26 cellular contexts compared by ENCODE assay signal in the genomic region with DNA sequence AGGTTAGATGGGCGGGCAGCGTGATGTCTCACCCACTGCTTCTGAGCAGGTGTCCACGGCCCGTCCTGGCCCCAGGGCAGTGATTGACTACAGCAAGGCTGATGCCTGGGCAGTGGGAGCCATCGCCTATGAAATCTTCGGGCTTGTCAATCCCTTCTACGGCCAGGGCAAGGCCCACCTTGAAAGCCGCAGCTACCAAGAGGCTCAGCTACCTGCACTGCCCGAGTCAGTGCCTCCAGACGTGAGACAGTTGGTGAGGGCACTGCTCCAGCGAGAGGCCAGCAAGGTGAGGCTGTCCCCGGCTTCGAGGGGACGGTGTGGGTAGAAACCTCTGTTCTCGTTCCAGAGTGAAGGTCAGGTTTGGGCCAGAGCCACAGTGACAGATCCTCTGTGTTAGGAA.
"Had no signal": no experiment of that assay in that cellular context is flagged by ENCODE, and none has a peak within 500 bp of the region (broad histone marks: within the 10 kb centered on the region; RNA-seq: fewer than 3 reads in every experiment).

No MANE protein-coding gene starts in this region.

- H3K27ac Mint-ChIP-seq: activated CD4-positive, alpha-beta memory T cell treated with anti-CD3 and anti-CD28 coated beads, Interleukin-2, amount 10 ng/mL, durations not matched to agents 7 days and 5 days; activated CD4-positive, alpha-beta T cell treated with anti-CD3 and anti-CD28 coated beads, Interleukin-2, amount 10 ng/mL, durations not matched to agents 7 days and 5 days; activated T-cell treated with anti-CD3 and anti-CD28 coated beads, Interleukin-2, amount 50 U/mL, for 24 hours; activated T-helper 2 cell treated with anti-CD3 and anti-CD28 coated beads, Interferon-gamma antibody, Interleukin-2, Interleukin-4, amounts not matched to agents 10 μg/mL and 5 μg/mL and 100 μg/mL, durations not matched to agents 14 hours and 24 hours and 36 hours; T-helper 1 cell treated with Interleukin-12 subunit alpha and Interleukin-12 subunit beta and Interleukin-4 antibody, amounts not matched to agents 30 μg/mL and 1 μg/mL, for 36 hours had no signal

- H3K4me1 ChIP-seq: gastrocnemius medialis, right atrium auricular region, transverse colon had no signal

- DNase-seq: activated CD4-positive, alpha-beta memory T cell treated with anti-CD3 and anti-CD28 coated beads, Interleukin-2, amount 10 ng/mL, durations not matched to agents 7 days and 5 days; activated CD4-positive, alpha-beta T cell treated with anti-CD3 and anti-CD28 coated beads for 1 hour; activated CD4-positive, alpha-beta T cell treated with anti-CD3 and anti-CD28 coated beads, Interleukin-2, amount 10 ng/mL, durations not matched to agents 7 days and 5 days; activated CD8-positive, alpha-beta memory T cell treated with anti-CD3 and anti-CD28 coated beads, Interleukin-2, amount 50 U/mL, for 48 hours; activated T-cell treated with anti-CD3 and anti-CD28 coated beads, Interleukin-2, amount 50 U/mL, for 24 hours; effector CD8-positive, alpha-beta T cell; gastrocnemius medialis; hippocampal formation; left cardiac atrium; naive B cell; occipital lobe; stimulated activated CD4-positive, alpha-beta T cell treated with anti-CD3 and anti-CD28 coated beads, Interleukin-1b, Interleukin-23, amount 100 ng/mL, for 48 hours; stimulated activated naive CD4-positive, alpha-beta T cell; SW 1271; T1000; testis; transverse colon had no signal

- FAIRE-seq: bronchial epithelial cell, keratinocyte had no signal

- H3K4me3 ChIP-seq: gastrocnemius medialis, right atrium auricular region, smooth muscle cell, testis, transverse colon had no signal

- H3K4me2 ChIP-seq: smooth muscle cell had no signal

- H3K4me3 Mint-ChIP-seq: activated CD4-positive, alpha-beta memory T cell treated with anti-CD3 and anti-CD28 coated beads, Interleukin-2, amount 10 ng/mL, durations not matched to agents 7 days and 5 days; activated CD4-positive, alpha-beta T cell treated with anti-CD3 and anti-CD28 coated beads, Interleukin-2, amount 10 ng/mL, durations not matched to agents 7 days and 5 days; activated T-cell treated with anti-CD3 and anti-CD28 coated beads, Interleukin-2, amount 50 U/mL, for 24 hours; central memory CD8-positive, alpha-beta T cell; mesothelial cell of epicardium; naive B cell; neural crest cell; T-helper 1 cell treated with Interleukin-12 subunit alpha and Interleukin-12 subunit beta and Interleukin-4 antibody, amounts not matched to agents 30 μg/mL and 1 μg/mL, for 36 hours had no signal

- H3K9me3 Mint-ChIP-seq: activated CD4-positive, alpha-beta memory T cell treated with anti-CD3 and anti-CD28 coated beads, Interleukin-2, amount 10 ng/mL, durations not matched to agents 7 days and 5 days; activated CD4-positive, alpha-beta T cell treated with anti-CD3 and anti-CD28 coated beads, Interleukin-2, amount 10 ng/mL, durations not matched to agents 7 days and 5 days; activated T-cell treated with anti-CD3 and anti-CD28 coated beads, Interleukin-2, amount 50 U/mL, for 24 hours; activated T-helper 2 cell treated with anti-CD3 and anti-CD28 coated beads, Interferon-gamma antibody, Interleukin-2, Interleukin-4, amounts not matched to agents 10 μg/mL and 5 μg/mL and 100 μg/mL, durations not matched to agents 14 hours and 24 hours and 36 hours; central memory CD8-positive, alpha-beta T cell; mesothelial cell of epicardium; naive B cell; neural crest cell; T-helper 1 cell treated with Interleukin-12 subunit alpha and Interleukin-12 subunit beta and Interleukin-4 antibody, amounts not matched to agents 30 μg/mL and 1 μg/mL, for 36 hours had no signal

- H3K27ac ChIP-seq: gastrocnemius medialis, right atrium auricular region, testis, transverse colon had no signal

- H3K4me1 Mint-ChIP-seq: activated CD4-positive, alpha-beta memory T cell treated with anti-CD3 and anti-CD28 coated beads, Interleukin-2, amount 10 ng/mL, durations not matched to agents 7 days and 5 days; activated CD4-positive, alpha-beta T cell treated with anti-CD3 and anti-CD28 coated beads, Interleukin-2, amount 10 ng/mL, durations not matched to agents 7 days and 5 days; central memory CD8-positive, alpha-beta T cell; mesothelial cell of epicardium; naive B cell; neural crest cell had no signal

- H3K27me3 Mint-ChIP-seq: activated CD4-positive, alpha-beta memory T cell treated with anti-CD3 and anti-CD28 coated beads, Interleukin-2, amount 10 ng/mL, durations not matched to agents 7 days and 5 days; activated CD4-positive, alpha-beta T cell treated with anti-CD3 and anti-CD28 coated beads, Interleukin-2, amount 10 ng/mL, durations not matched to agents 7 days and 5 days; activated T-cell treated with anti-CD3 and anti-CD28 coated beads, Interleukin-2, amount 50 U/mL, for 24 hours; central memory CD8-positive, alpha-beta T cell; naive B cell had no signal

- H3K27me3 ChIP-seq: gastrocnemius medialis, right atrium auricular region, testis, transverse colon had no signal

- H3K9me3 ChIP-seq: gastrocnemius medialis, right atrium auricular region, testis, transverse colon had no signal

- ATAC-seq: gastrocnemius medialis, left cardiac atrium had no signal
